ENCODE assay signal across 1 cellular context in genomic region chr4:153084249-153084648, GRCh38.
TF ChIP-seq lines count a peak whose summit lies in the region.

No MANE protein-coding gene starts in this region.

TF ChIP-seq in IMR-90, 13 proteins besides CTCF, POLR2A, EP300 and RAD21:
- no peak for TF ChIP-seq USF2 (IDR thresholded peaks at IDR 0.05; ENCODE audit: low read depth, low read length)
- no peak for TF ChIP-seq FOS (IDR thresholded peaks at IDR 0.05; ENCODE audit: low read depth, low read length)
- no peak for TF ChIP-seq MXI1 (IDR thresholded peaks at IDR 0.05; ENCODE audit: borderline replicate concordance, low read depth, low read length)
- TF ChIP-seq CHD1 (IDR thresholded peaks at IDR 0.05; ENCODE audit: low read depth, low read length), result no peak
- no peak for TF ChIP-seq ELK1 (IDR thresholded peaks at IDR 0.05; ENCODE audit: borderline replicate concordance, low read depth, low read length)
- TF ChIP-seq MAFK (IDR thresholded peaks at IDR 0.05; ENCODE audit: low read depth, low read length), result no peak
- no peak for TF ChIP-seq CEBPB (IDR thresholded peaks at IDR 0.05; ENCODE audit: low read depth, low read length)
- TF ChIP-seq MAZ (IDR thresholded peaks at IDR 0.05; ENCODE audit: borderline replicate concordance, low read depth, low read length), result no peak
- TF ChIP-seq BHLHE40 (IDR thresholded peaks at IDR 0.05; ENCODE audit: low read depth, low read length), result no peak
- TF ChIP-seq RCOR1 (IDR thresholded peaks at IDR 0.05; ENCODE audit: insufficient replicate concordance, low read length), result no peak
- no peak for TF ChIP-seq NFE2L2 (IDR thresholded peaks at IDR 0.05; ENCODE audit: low read depth, low read length)
- no peak for TF ChIP-seq SMC3 (IDR thresholded peaks at IDR 0.05; ENCODE audit: low read depth, low read length)
- TF ChIP-seq RFX5 (IDR thresholded peaks at IDR 0.05; ENCODE audit: low read depth, low read length), result no peak
